ENCODE assay signal across 15 cellular contexts in the genomic region with DNA sequence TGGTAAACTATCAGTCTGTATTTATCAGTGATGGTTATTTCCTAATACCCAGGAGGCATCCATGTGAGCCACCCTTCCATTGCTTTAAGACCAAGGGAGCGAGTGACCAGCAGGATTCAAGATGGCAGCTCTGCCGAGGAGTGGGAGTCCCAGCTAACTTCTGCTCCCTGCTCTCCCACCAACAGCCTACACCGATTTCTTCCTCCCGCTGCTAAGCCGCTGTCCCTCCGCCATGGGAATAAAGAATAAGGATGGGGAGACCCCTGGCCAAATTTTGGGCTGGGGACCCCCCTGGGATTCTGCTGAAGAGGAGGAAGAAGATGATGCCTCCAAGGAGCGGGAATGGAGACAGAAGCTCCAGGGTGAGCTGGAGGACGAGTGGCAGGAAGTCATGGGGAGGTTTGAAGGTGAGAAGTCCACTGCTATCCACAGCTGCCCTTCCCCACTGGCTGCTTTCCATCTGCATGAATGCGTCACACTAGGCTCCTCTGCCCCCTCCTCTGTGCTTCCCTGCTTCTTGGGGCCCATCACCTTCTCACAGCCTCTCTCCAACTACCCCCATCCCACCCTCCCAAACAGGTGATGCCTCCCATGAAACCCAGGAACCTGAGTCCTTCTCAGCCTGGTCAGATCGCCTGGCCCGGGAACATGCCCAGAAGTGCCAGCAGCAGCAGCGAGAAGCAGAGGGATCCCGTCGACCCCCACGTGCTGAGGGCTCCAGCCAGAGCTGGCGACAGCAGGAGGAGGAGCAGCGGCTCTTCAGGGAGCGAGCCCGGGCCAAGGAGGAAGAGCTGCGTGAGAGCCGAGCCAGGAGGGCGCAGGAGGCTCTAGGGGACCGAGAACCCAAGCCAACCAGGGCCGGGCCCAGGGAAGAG. TPM values are rescaled to one million over a fixed set of nuclear protein-coding genes. Genes with fewer than 3 reads are reported as not detected.
DNase-seq lines count a peak whose midpoint lies in the region; ATAC-seq and TF ChIP-seq lines count a peak whose summit lies in the region.
"Had no signal": no experiment of that assay in that cellular context is flagged by ENCODE, and none has a peak within 500 bp of the region (broad histone marks: within the 10 kb centered on the region; RNA-seq: fewer than 3 reads in every experiment).

No MANE protein-coding gene starts in this region.

- peak overlapping the region; percentile 83 for H3K4me3 Mint-ChIP-seq in activated B cell treated with CpG ODN at 0.5 μM for 24 hours
- H3K4me3 Mint-ChIP-seq: H9, neural progenitor cell had no signal

- POLR2A ChIA-PET in activated B cell treated with CpG ODN at 0.5 μM for 24 hours (lab: Charles Lee) = interaction anchor here (0.7 to 9.2 kb wide), 14 partner anchors 9 to 340 kb away, joined by 3 to 580 read pairs (median 13); a partner anchor contains a TSS

- H3K4me1 Mint-ChIP-seq in activated B cell treated with CpG ODN at 0.5 μM for 24 hours = peaks cover 78% of the 10 kb centered on the region
- H3K4me1 Mint-ChIP-seq: neural progenitor cell had no signal

- intact Hi-C loops in heart right ventricle (cut with DNase I) (no loop called here), left cardiac atrium (cut with DNase I) (no loop called here), activated B cell treated with CpG ODN at 0.5 μM for 24 hours (cut with micrococcal nuclease) (no loop called here)

- H3K36me3 Mint-ChIP-seq in activated B cell treated with CpG ODN at 0.5 μM for 24 hours (ENCODE audit: low read depth) = peaks cover 13% of the 10 kb centered on the region

- CTCF ChIA-PET in activated B cell treated with CpG ODN at 0.5 μM for 24 hours (lab: Charles Lee) = interaction anchor here (21.5 to 25.8 kb wide), 2 partner anchors 21 to 40 kb away, joined by 611 to 773 read pairs; a partner anchor contains a TSS

- no peak for TF ChIP-seq POLR2A in upper lobe of left lung (IDR thresholded peaks at IDR 0.05)

- H3K4me1 ChIP-seq in heart right ventricle (peaks cover 20 to 74% (median 40%) of the 10 kb centered on the region in 9 donors), upper lobe of left lung (peaks cover 37 to 42% (median 39%) of the 10 kb centered on the region in 4 donors)
- H3K4me1 ChIP-seq: neural progenitor cell had no signal

- ATAC-seq in heart right ventricle (peak in 1 of 8 donors; percentile 13), left cardiac atrium (no peak), activated B cell treated with CpG ODN at 0.5 μM for 24 hours (ENCODE audit: low read depth) (no peak), upper lobe of left lung (ENCODE audit: low FRiP score in 2 of 2) (no peak), GM21576 (IDR thresholded peaks at IDR 0.05; ENCODE audit: unreplicated experiment) (no peak)

- WGBS in heart right ventricle, 2 donors = 56 to 58% methylated on average over 24 of the region's 24 CpGs
- 70 to 78% methylated on average over 23 to 24 of the region's 24 CpGs for WGBS in upper lobe of left lung, 2 donors

- no peak for DNase-seq in heart right ventricle
- no peak for DNase-seq in left cardiac atrium
- DNase-seq in activated B cell treated with CpG ODN at 0.5 μM for 24 hours = no peak
- DNase-seq in upper lobe of left lung = peak in 1 of 2 donors; percentile 51
- DNase-seq in DMS 273 treated with DMSO at 0.1 percent for 48 hours (lab: John Stamatoyannopoulos, UW) = no peak
- DNase-seq in activated gamma-delta T cell (lab: John Stamatoyannopoulos, UW) = no peak
- DNase-seq: C1 segment of cervical spinal cord; H9; SJCRH30; stimulated activated CD4-positive, alpha-beta T cell treated with anti-CD3 and anti-CD28 coated beads, Interleukin-1b, Interleukin-23, amount 100 ng/mL, for 48 hours had no signal

- H3K4me3 ChIP-seq in heart right ventricle (peak overlapping the region in 3 of 10 donors; percentile 11 to 33 (median 12)), upper lobe of left lung (no peak overlapping the region)
- H3K4me3 ChIP-seq: neural progenitor cell, SJCRH30 had no signal

- H3K9me3 ChIP-seq in heart right ventricle (no peaks in the 10 kb centered on the region), upper lobe of left lung (no peaks in the 10 kb centered on the region)
- H3K9me3 ChIP-seq: SJCRH30 had no signal

- H3K27me3 Mint-ChIP-seq in activated B cell treated with CpG ODN at 0.5 μM for 24 hours = no peaks in the 10 kb centered on the region

- TF ChIP-seq EP300 in upper lobe of left lung (IDR thresholded peaks at IDR 0.05) = no peak

- TF ChIP-seq CTCF in heart right ventricle (IDR thresholded peaks at IDR 0.05) (no peak), activated B cell treated with CpG ODN at 0.5 μM for 24 hours (IDR thresholded peaks at IDR 0.05) (no peak), upper lobe of left lung (IDR thresholded peaks at IDR 0.05) (no peak)

- no peaks in the 10 kb centered on the region for H3K9me3 Mint-ChIP-seq in activated B cell treated with CpG ODN at 0.5 μM for 24 hours
- H3K9me3 Mint-ChIP-seq: H9, neural progenitor cell had no signal

- H3K27ac ChIP-seq in heart right ventricle (peak overlapping the region in 9 of 10 donors; percentile 73 to 91 (median 82)), layer of hippocampus (ENCODE audit: low read depth, low read length) (peak overlapping the region; percentile 57), upper lobe of left lung (peak overlapping the region; percentile 80 to 90 (median 82))
- H3K27ac ChIP-seq: KMS-11, neural progenitor cell, SJCRH30 had no signal

- peaks cover 5 to 68% (median 15%) of the 10 kb centered on the region in 9 donors for H3K36me3 ChIP-seq in heart right ventricle
- H3K36me3 ChIP-seq in upper lobe of left lung = peaks cover 0 to 46% (median 20%) of the 10 kb centered on the region in 4 donors
- H3K36me3 ChIP-seq: neural progenitor cell, SJCRH30 had no signal

- no peaks in the 10 kb centered on the region for H3K27me3 ChIP-seq in heart right ventricle
- no peaks in the 10 kb centered on the region for H3K27me3 ChIP-seq in layer of hippocampus (ENCODE audit: control insufficient read depth, insufficient read depth, low read length)
- H3K27me3 ChIP-seq in upper lobe of left lung = no peaks in the 10 kb centered on the region
- H3K27me3 ChIP-seq: neural progenitor cell, SJCRH30 had no signal

- peak overlapping the region; percentile 30 for H3K27ac Mint-ChIP-seq in activated B cell treated with CpG ODN at 0.5 μM for 24 hours
- H3K27ac Mint-ChIP-seq: neural progenitor cell had no signal

RNA-seq across cellular contexts. Expression of a gene that starts 10.3 kb away (rescaled TPM):
- total RNA-seq in heart right ventricle (10 to 100 TPM in 9 of 10 donors, 1 to 10 TPM in 1; 9.7 to 15.8 (median 11.7) TPM), left cardiac atrium (10 to 100 TPM; 12.9 to 14.8 TPM), activated B cell treated with CpG ODN at 0.5 μM for 24 hours (11.7 and 16.7 TPM in 2 replicates), upper lobe of left lung (10 to 100 TPM; 18.2 to 45.1 (median 23.8) TPM)
- 10 to 100 TPM; 18.5 to 22.2 TPM for polyA plus RNA-seq in heart right ventricle

RNA-seq across cellular contexts. Expression of a gene that starts 11.3 kb away (rescaled TPM):
- total RNA-seq in heart right ventricle (1 to 10 TPM in 9 of 10 donors, under 1 TPM in 1; 0.97 to 2.2 (median 2.0) TPM), left cardiac atrium (1 to 10 TPM; 1.9 to 2.7 TPM), activated B cell treated with CpG ODN at 0.5 μM for 24 hours (1.9 and 3.2 TPM in 2 replicates), upper lobe of left lung (1 to 10 TPM in 4 of 6 donors, under 1 TPM in 2; 0.55 to 2.0 (median 1.1) TPM)
- 1 to 10 TPM in 1 of 2 donors, under 1 TPM in 1; 0.88 to 2.5 TPM for polyA plus RNA-seq in heart right ventricle

RNA-seq across cellular contexts. Expression of a gene that starts 14.4 kb away (rescaled TPM):
- under 1 TPM in 2 of 10 donors, not detected in 8; 0.15 to 0.86 TPM for total RNA-seq in heart right ventricle
- polyA plus RNA-seq in heart right ventricle = under 1 TPM; 0.06 to 0.44 TPM
- total RNA-seq in left cardiac atrium = not detected
- 60.4 and 66.0 TPM in 2 replicates for total RNA-seq in activated B cell treated with CpG ODN at 0.5 μM for 24 hours
- 1 to 10 TPM in 2 of 6 donors, not detected in 4; 1.6 to 1.8 TPM for total RNA-seq in upper lobe of left lung
- total RNA-seq: H9, SJCRH30, subcutaneous adipose tissue had no signal

RNA-seq across cellular contexts. Expression of a gene that starts 15.9 kb away (rescaled TPM):
- total RNA-seq in heart right ventricle (100 to 1,000 TPM; 154 to 193 (median 172) TPM), left cardiac atrium (100 to 1,000 TPM; 188 to 224 TPM), activated B cell treated with CpG ODN at 0.5 μM for 24 hours (431 and 484 TPM in 2 replicates), upper lobe of left lung (100 to 1,000 TPM; 201 to 541 (median 270) TPM)
- 100 to 1,000 TPM; 160 to 422 TPM for polyA plus RNA-seq in heart right ventricle

RNA-seq across cellular contexts. Expression of a gene that starts 17.7 kb away (rescaled TPM):
- total RNA-seq in heart right ventricle = 1 to 10 TPM in 2 of 10 donors, under 1 TPM in 7, not detected in 1; 0.33 to 3.0 (median 0.61) TPM
- under 1 TPM; 0.16 to 0.51 TPM for polyA plus RNA-seq in heart right ventricle
- total RNA-seq in left cardiac atrium = under 1 TPM; 0.53 to 0.92 TPM
- 135 and 139 TPM in 2 replicates for total RNA-seq in activated B cell treated with CpG ODN at 0.5 μM for 24 hours
- total RNA-seq in upper lobe of left lung = 1 to 10 TPM in 5 of 6 donors, under 1 TPM in 1; 0.33 to 6.6 (median 2.9) TPM
- total RNA-seq: H9, SJCRH30 had no signal

Comparison
In these comparisons a context has a peak if more than half of its experiments do, and no peak if none do; other contexts are left out.
1. RNA of a gene that starts 14.4 kb away (total RNA-seq): 60.4 to 66.0 TPM in activated B cell treated with CpG ODN at 0.5 μM for 24 hours; 1.6 to 1.8 TPM in upper lobe of left lung, not detected in left cardiac atrium and 0.15 to 0.86 TPM in heart right ventricle; every median in the first group is over 10 times any median in the second.
2. Peak in every context shown above with its lines, with median percentiles within 50 percentile points of each other: H3K27ac ChIP-seq.